18 cellular contexts compared by ENCODE assay signal in the genomic region with DNA sequence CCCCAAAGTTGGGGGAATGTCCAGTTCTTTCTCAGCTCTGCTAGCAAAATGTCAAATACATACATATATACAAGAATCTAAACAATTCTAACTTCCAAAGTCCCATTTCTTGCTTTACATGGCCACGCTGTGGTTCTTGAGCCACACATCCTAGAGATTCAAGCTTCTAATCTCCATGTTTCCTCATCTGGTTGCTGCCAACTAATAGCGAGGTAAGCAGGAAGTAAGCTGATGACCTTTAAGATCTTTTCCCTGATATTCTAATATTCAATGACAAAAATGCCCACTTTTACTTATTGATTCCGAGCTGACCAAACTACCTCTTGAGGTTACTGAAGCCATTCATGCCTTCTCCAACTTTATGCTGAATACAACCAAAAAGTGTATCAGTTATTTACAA. TPM values are rescaled to one million over a fixed set of nuclear protein-coding genes. Genes with fewer than 3 reads are reported as not detected.
DNase-seq lines count a peak whose midpoint lies in the region; ATAC-seq lines count a peak whose summit lies in the region.
"Had no signal": no experiment of that assay in that cellular context is flagged by ENCODE, and none has a peak within 500 bp of the region (broad histone marks: within the 10 kb centered on the region; RNA-seq: fewer than 3 reads in every experiment).

No MANE protein-coding gene starts in this region.

- no peaks in the 10 kb centered on the region for H3K9me3 ChIP-seq in BLaER1 treated with 17β-estradiol and CSF1 and Interleukin-3, amounts not matched to agents 10 nM and 100 nM (replicated peaks in 1 of 11)
- H3K9me3 ChIP-seq: BE2C, sigmoid colon, suprapubic skin had no signal

- H3K18ac ChIP-seq in mesendoderm (ENCODE audit: low read length): peak overlapping the region; percentile 39

- H4K20me1 ChIP-seq in BLaER1 treated with 17β-estradiol and CSF1 and Interleukin-3, amounts not matched to agents 10 nM and 100 nM: peaks cover 0 to 38% (median 13%) of the 10 kb centered on the region in 11 experiments; a peak in 10 of 22 replicates

- WGBS in mesendoderm (ENCODE audit: extremely low coverage, insufficient coverage, low lambda C conversion rate): no CpG with 5 or more reads among the region's 3 CpGs

- H2BK5ac ChIP-seq in mesendoderm (ENCODE audit: low read length): no peak overlapping the region

- no peak overlapping the region for H3K4me3 ChIP-seq in BLaER1 treated with 17β-estradiol and CSF1 and Interleukin-3, amounts not matched to agents 10 nM and 100 nM
- no peak overlapping the region for H3K4me3 ChIP-seq in mesendoderm (ENCODE audit: low read length)
- H3K4me3 ChIP-seq: sigmoid colon, suprapubic skin had no signal

- no peak overlapping the region for H3K56ac ChIP-seq in mesendoderm (ENCODE audit: low read length)

- no peak overlapping the region for H3K27ac ChIP-seq in BLaER1 treated with 17β-estradiol and CSF1 and Interleukin-3, amounts not matched to agents 10 nM and 100 nM
- no peak overlapping the region for H3K27ac ChIP-seq in mesendoderm (ENCODE audit: low read depth, low read length)
- H3K27ac ChIP-seq: sigmoid colon, suprapubic skin had no signal

- H3K79me2 ChIP-seq in mesendoderm (ENCODE audit: control insufficient read depth, insufficient read depth, low read length): peaks cover 10% of the 10 kb centered on the region

- H3K79me1 ChIP-seq in mesendoderm (ENCODE audit: low read length): peaks cover 7% of the 10 kb centered on the region

- no peak overlapping the region for H2BK120ac ChIP-seq in mesendoderm (ENCODE audit: low read depth, low read length)

- H4K8ac ChIP-seq in mesendoderm (ENCODE audit: low read depth, low read length): no peak overlapping the region

- H4K5ac ChIP-seq in mesendoderm (ENCODE audit: low read length): no peak overlapping the region

- no peak overlapping the region for H3K4ac ChIP-seq in mesendoderm (ENCODE audit: low read depth, low read length)

- H2AK5ac ChIP-seq in mesendoderm (ENCODE audit: low read length): no peak overlapping the region

- no peak overlapping the region for H3K23ac ChIP-seq in mesendoderm (ENCODE audit: low read length)

- H2BK15ac ChIP-seq in mesendoderm (replicated peaks; ENCODE audit: low read depth): no peak overlapping the region

- DNase-seq in GF-D8 (lab: John Stamatoyannopoulos, UW) (peak; percentile 47), RKO (ENCODE audit: low spot score) (peak; percentile 57), mesendoderm (peak; percentile 32), HuH-7.5 (ENCODE audit: low spot score) (no peak)
- DNase-seq in stimulated activated naive CD8-positive, alpha-beta T cell treated with anti-CD3 and anti-CD28 coated beads, Interleukin-15, Interleukin-2, amounts not matched to agents 100 U/mL and 50 U/mL, for 24 hours: no peak
- DNase-seq: activated CD4-positive, alpha-beta T cell treated with anti-CD3 and anti-CD28 coated beads for 4 hours; BE2C; DMS79 treated with DMSO at 0.1 percent for 48 hours; NCI-H1092; NCI-H2171 treated with DMSO at 0.1 percent for 48 hours; NCI-H82; sigmoid colon; stimulated activated CD4-positive, alpha-beta T cell treated with anti-CD3 and anti-CD28 coated beads, Interleukin-2, amount 100 ng/mL, for 48 hours; T-helper 9 cell had no signal

- no peak for ATAC-seq in HG03108 (IDR thresholded peaks at IDR 0.05; ENCODE audit: unreplicated experiment)
- no peak for ATAC-seq in stimulated activated naive CD8-positive, alpha-beta T cell treated with anti-CD3 and anti-CD28 coated beads, Interleukin-15, Interleukin-2, amounts not matched to agents 100 U/mL and 50 U/mL, for 24 hours
- no peak for ATAC-seq in GM18870 (IDR thresholded peaks at IDR 0.05; ENCODE audit: unreplicated experiment)

- H3K4me2 ChIP-seq in BLaER1 treated with 17β-estradiol and CSF1 and Interleukin-3, amounts not matched to agents 10 nM and 100 nM: peak overlapping the region in 7 of 11 experiments; percentile 1 to 91 (median 79); a peak in 7 of 22 replicates
- no peak overlapping the region for H3K4me2 ChIP-seq in mesendoderm (ENCODE audit: low read length)

- no peaks in the 10 kb centered on the region for H3K27me3 ChIP-seq in BLaER1 treated with 17β-estradiol and CSF1 and Interleukin-3, amounts not matched to agents 10 nM and 100 nM
- H3K27me3 ChIP-seq in mesendoderm (ENCODE audit: insufficient read depth, low read length, poor library complexity): no peaks in the 10 kb centered on the region
- H3K27me3 ChIP-seq: BE2C, sigmoid colon, suprapubic skin had no signal

- H3K4me1 ChIP-seq in BLaER1 treated with 17β-estradiol and CSF1 and Interleukin-3, amounts not matched to agents 10 nM and 100 nM: peaks cover 17 to 43% (median 30%) of the 10 kb centered on the region in 10 experiments
- peaks cover 2% of the 10 kb centered on the region for H3K4me1 ChIP-seq in mesendoderm (ENCODE audit: control insufficient read depth, low read depth, low read length)
- H3K4me1 ChIP-seq: BE2C had no signal

- no peak overlapping the region for H3K9ac ChIP-seq in BLaER1 treated with 17β-estradiol and CSF1 and Interleukin-3, amounts not matched to agents 10 nM and 100 nM
- no peak overlapping the region for H3K9ac ChIP-seq in mesendoderm (ENCODE audit: low read length)

- peaks cover 0 to 7% (median 0%) of the 10 kb centered on the region in 11 experiments; a peak in 1 of 22 replicates for H3K36me3 ChIP-seq in BLaER1 treated with 17β-estradiol and CSF1 and Interleukin-3, amounts not matched to agents 10 nM and 100 nM
- H3K36me3 ChIP-seq in mesendoderm (ENCODE audit: control insufficient read depth, insufficient read depth, low read length): no peaks in the 10 kb centered on the region
- H3K36me3 ChIP-seq: BE2C, sigmoid colon, suprapubic skin had no signal

RNA-seq across cellular contexts. Expression of a gene that starts 3.3 kb away (rescaled TPM):
- 6.7 TPM for polyA plus RNA-seq in mesendoderm (2013, experiment 1 of 2)
- 7.0 TPM for polyA plus RNA-seq in mesendoderm (2013, experiment 2 of 2)

Comparison
In these comparisons a context has a peak if more than half of its experiments do, and no peak if none do; other contexts are left out.
1. DNase-seq: peak in GF-D8 (single experiment), RKO (single experiment) and mesendoderm (single experiment); none in stimulated activated naive CD8-positive, alpha-beta T cell treated with anti-CD3 and anti-CD28 coated beads, Interleukin-15, Interleukin-2, amounts not matched to agents 100 U/mL and 50 U/mL, for 24 hours (single experiment) and HuH-7.5 (single experiment).